8 cellular contexts compared by ENCODE assay signal in the genomic region with DNA sequence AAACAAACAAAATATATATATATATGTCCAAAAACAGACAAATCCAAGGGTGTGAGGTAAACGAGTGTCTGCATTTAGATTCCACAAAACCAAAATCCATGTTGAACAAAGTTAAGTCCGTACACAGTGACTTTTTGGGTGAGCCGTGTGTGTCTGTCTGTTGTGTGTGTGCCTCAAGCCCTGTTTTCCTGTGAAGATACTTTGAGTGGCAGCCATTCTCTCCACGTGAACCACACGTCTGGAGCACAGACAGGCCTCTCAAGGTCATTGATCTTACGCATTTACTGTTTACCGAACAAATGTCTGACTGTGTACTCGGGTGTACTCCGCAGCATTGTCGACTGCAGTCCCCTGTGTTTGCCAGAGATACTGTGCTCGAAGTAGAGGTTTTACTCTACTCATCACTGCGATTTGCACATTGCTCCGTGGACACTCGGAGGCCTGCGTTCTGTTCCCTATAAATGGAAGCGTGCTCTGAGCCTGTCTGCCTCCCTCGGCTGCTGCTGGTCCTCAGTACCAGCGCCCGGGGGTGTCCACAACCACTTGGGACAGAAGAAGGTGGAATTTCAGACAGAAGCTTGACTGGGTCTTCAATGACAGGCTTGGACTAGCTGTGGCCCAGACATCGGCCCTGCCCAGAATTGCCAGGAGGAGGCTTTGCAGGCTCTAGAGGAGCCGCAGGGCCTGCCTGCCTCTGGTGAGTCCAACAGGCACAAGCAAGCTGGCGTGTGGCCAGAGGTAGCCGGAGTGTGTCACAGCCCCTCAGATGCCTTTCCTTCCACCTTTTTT. TPM values are rescaled to one million over a fixed set of nuclear protein-coding genes. Genes with fewer than 3 reads are reported as not detected.
DNase-seq lines count a peak whose midpoint lies in the region; ATAC-seq and TF ChIP-seq lines count a peak whose summit lies in the region.
"Had no signal": no experiment of that assay in that cellular context is flagged by ENCODE, and none has a peak within 500 bp of the region (broad histone marks: within the 10 kb centered on the region; RNA-seq: fewer than 3 reads in every experiment).

No MANE protein-coding gene starts in this region.

- no peak overlapping the region for H2AFZ ChIP-seq in OCI-LY7 (ENCODE audit: low read length)

- no peak for DNase-seq in OCI-LY7 (ENCODE audit: low spot score)
- no peak for DNase-seq in endothelial cell (ENCODE audit: low spot score)
- peak; percentile 52 for DNase-seq in mucosa of gallbladder (ENCODE audit: low spot score)
- peak in 1 of 2 donors; percentile 82 for DNase-seq in upper lobe of left lung
- no peak for DNase-seq in stimulated activated CD4-positive, alpha-beta T cell treated with anti-CD3 and anti-CD28 coated beads, Interleukin-15, amount 100 ng/mL, for 24 hours
- DNase-seq in NCI-H1105 (lab: John Stamatoyannopoulos, UW): no peak

- TF ChIP-seq CTCF in OCI-LY7 (conservative IDR thresholded peaks at IDR 0.05; ENCODE audit: low read length) (no peak), endothelial cell (IDR thresholded peaks at IDR 0.05; ENCODE audit: unreplicated experiment) (no peak), upper lobe of left lung (IDR thresholded peaks at IDR 0.05) (peak in 3 of 6 experiments; percentile 8 to 14 (median 10))

- H3K4me1 ChIP-seq in OCI-LY7 (ENCODE audit: insufficient read depth, low read length, poor library complexity, severe bottlenecking) (peaks cover 52% of the 10 kb centered on the region), upper lobe of left lung (peaks cover 31 to 68% (median 46%) of the 10 kb centered on the region in 4 donors)

- CTCF ChIA-PET in OCI-LY7 (lab: Charles Lee; ENCODE audit: unreplicated experiment): no interaction called here

- no peak for TF ChIP-seq POLR2A in upper lobe of left lung (IDR thresholded peaks at IDR 0.05)

- WGBS in upper lobe of left lung, 2 donors: 69 to 81% methylated on average over 14 to 23 of the region's 23 CpGs

- no peak overlapping the region for H3K4me3 ChIP-seq in OCI-LY7 (ENCODE audit: low read depth, low read length, poor library complexity, severe bottlenecking)
- H3K4me3 ChIP-seq in upper lobe of left lung: no peak overlapping the region

- H3K27me3 Mint-ChIP-seq in endothelial cell (ENCODE audit: unreplicated experiment): peaks cover 3% of the 10 kb centered on the region

- no peaks in the 10 kb centered on the region for H3K27me3 ChIP-seq in upper lobe of left lung

- peak overlapping the region; percentile 74 for H3K27ac ChIP-seq in OCI-LY7 (ENCODE audit: low read depth, low read length, poor library complexity, severe bottlenecking)
- H3K27ac ChIP-seq in upper lobe of left lung: peak overlapping the region; percentile 88 to 93 (median 92)
- H3K27ac ChIP-seq: VCaP had no signal

- peak overlapping the region; percentile 7 for H3K4me3 Mint-ChIP-seq in endothelial cell (ENCODE audit: unreplicated experiment)

- peaks cover 9% of the 10 kb centered on the region for H3K4me1 Mint-ChIP-seq in endothelial cell (ENCODE audit: unreplicated experiment)

- no peaks in the 10 kb centered on the region for H3K79me2 ChIP-seq in OCI-LY7 (ENCODE audit: insufficient read depth, low read depth, low read length)

- no peaks in the 10 kb centered on the region for H4K20me1 ChIP-seq in OCI-LY7 (ENCODE audit: insufficient read depth, low read length)

- H3K9me3 ChIP-seq in OCI-LY7 (ENCODE audit: low read length) (no peaks in the 10 kb centered on the region), upper lobe of left lung (no peaks in the 10 kb centered on the region)

- ATAC-seq in upper lobe of left lung (ENCODE audit: low FRiP score in 2 of 2): peak; percentile 51 to 60
- ATAC-seq in GM19328 (IDR thresholded peaks at IDR 0.05; ENCODE audit: unreplicated experiment): no peak

- peaks cover 17% of the 10 kb centered on the region for H3K36me3 Mint-ChIP-seq in endothelial cell (ENCODE audit: low read depth, unreplicated experiment)

- H3K9me2 ChIP-seq in OCI-LY7 (ENCODE audit: insufficient read depth, low read length): no peaks in the 10 kb centered on the region

- H3K4me2 ChIP-seq in OCI-LY7 (ENCODE audit: low read length): peak overlapping the region; percentile 55; the same call in 1 of the 2 replicates

- POLR2A ChIA-PET in OCI-LY7 (lab: Charles Lee): interaction anchor here (1.1 kb wide), 1 partner anchor 63 kb away, joined by 3 read pairs; no protein-coding TSS in a partner anchor

- intact Hi-C loops in OCI-LY7 (cut with micrococcal nuclease; ENCODE audit: unreplicated experiment): loop anchor here (5.0 kb wide), 1 partner anchor 68 kb away; no protein-coding TSS in a partner anchor

- no TSS peak for BruUV-seq in OCI-LY7 (replicated peaks; lab: Mats Ljungman, UMichigan)

- no peak for TF ChIP-seq EP300 in upper lobe of left lung (IDR thresholded peaks at IDR 0.05)

- peak overlapping the region; percentile 93 for H3K27ac Mint-ChIP-seq in endothelial cell (ENCODE audit: unreplicated experiment)

- H3K36me3 ChIP-seq in OCI-LY7 (ENCODE audit: insufficient read depth, low read length) (peaks cover 37% of the 10 kb centered on the region), upper lobe of left lung (peaks cover 11 to 50% (median 37%) of the 10 kb centered on the region in 4 donors)

- no peaks in the 10 kb centered on the region for H3K9me3 Mint-ChIP-seq in endothelial cell (ENCODE audit: unreplicated experiment)

RNA-seq across cellular contexts. Expression of a gene that starts 22.1 kb away (rescaled TPM):
- total RNA-seq in OCI-LY7 (2014; rRNA removed; shearing (Covaris generic)): not detected in 2 replicates
- total RNA-seq in OCI-LY7 (2022) (not detected in 2 replicates), endothelial cell (ENCODE audit: unreplicated experiment) (not detected), mucosa of gallbladder (7.3 TPM), upper lobe of left lung (1 to 10 TPM in 5 of 6 donors, not detected in 1; 1.2 to 6.3 (median 2.1) TPM)

RNA-seq across cellular contexts. Expression of a gene that starts 39.0 kb away (rescaled TPM):
- 2.8 and 3.3 TPM in 2 replicates for total RNA-seq in OCI-LY7 (2014; rRNA removed; shearing (Covaris generic))
- total RNA-seq in OCI-LY7 (2022) (4.5 and 5.6 TPM in 2 replicates), endothelial cell (ENCODE audit: unreplicated experiment) (10.7 TPM), mucosa of gallbladder (29.8 TPM), upper lobe of left lung (10 to 100 TPM; 10.5 to 43.4 (median 23.0) TPM)

RNA-seq across cellular contexts. Expression of a gene that starts 54.2 kb away (rescaled TPM):
- 0.59 TPM in 1 of 2 replicates, not detected in the other for total RNA-seq in OCI-LY7 (2014; rRNA removed; shearing (Covaris generic))
- total RNA-seq in OCI-LY7 (2022) (not detected in 2 replicates), endothelial cell (ENCODE audit: unreplicated experiment) (1.4 TPM), mucosa of gallbladder (5.4 TPM), upper lobe of left lung (1 to 10 TPM; 1.7 to 4.9 (median 2.3) TPM)
